ENCODE assay signal across 16 cellular contexts in genomic region chr13:73778242-73778864, GRCh38.
A peak's percentile ranks its signal among the peaks of the same experiment; 100 is the strongest.
DNase-seq lines count a peak whose midpoint lies in the region; ATAC-seq and TF ChIP-seq lines count a peak whose summit lies in the region.
"Had no signal": no experiment of that assay in that cellular context is flagged by ENCODE, and none has a peak within 500 bp of the region (broad histone marks: within the 10 kb centered on the region; RNA-seq: fewer than 3 reads in every experiment).

No MANE protein-coding gene starts in this region.

- H3K9me3 ChIP-seq in CD4-positive, CD25-positive, alpha-beta regulatory T cell (ENCODE audit: control insufficient read depth in 2 of 2, low read length in 2 of 2) = no peaks in the 10 kb centered on the region
- no peaks in the 10 kb centered on the region for H3K9me3 ChIP-seq in esophagus muscularis mucosa
- no peaks in the 10 kb centered on the region for H3K9me3 ChIP-seq in naive thymus-derived CD4-positive, alpha-beta T cell (ENCODE audit: control insufficient read depth in 2 of 3, low read length in 3 of 3)
- H3K9me3 ChIP-seq in A673 (ENCODE audit: low read depth, low read length, poor library complexity, severe bottlenecking) = no peaks in the 10 kb centered on the region
- H3K9me3 ChIP-seq: SJCRH30 had no signal

- CTCF ChIA-PET in naive thymus-derived CD4-positive, alpha-beta T cell (lab: Charles Lee) = interaction anchor here (0.6 to 2.5 kb wide), 4 partner anchors 9 to 75 kb away, joined by 3 to 6 read pairs (median 4); no protein-coding TSS in a partner anchor
- CTCF ChIA-PET in A673 (lab: Charles Lee) = no interaction called here

- H3K9me3 Mint-ChIP-seq in CD4-positive, CD25-positive, alpha-beta regulatory T cell = peaks cover 0 to 3% (median 0%) of the 10 kb centered on the region in 7 donors
- peaks cover 3 to 32% (median 8%) of the 10 kb centered on the region in 11 donors for H3K9me3 Mint-ChIP-seq in naive thymus-derived CD4-positive, alpha-beta T cell
- H3K9me3 Mint-ChIP-seq: CD8-positive, alpha-beta memory T cell had no signal

- DNase-seq in CD4-positive, CD25-positive, alpha-beta regulatory T cell = no peak
- DNase-seq in H4 (ENCODE audit: low spot score) = peak; percentile 15
- DNase-seq in esophagus muscularis mucosa (ENCODE audit: extremely low spot score) = no peak
- DNase-seq in naive thymus-derived CD4-positive, alpha-beta T cell = no peak
- DNase-seq in CD1c-positive myeloid dendritic cell (ENCODE audit: extremely low spot score) = no peak
- no peak for DNase-seq in glomerular visceral epithelial cell (ENCODE audit: extremely low spot score)
- DNase-seq in A673 (ENCODE audit: low spot score) = no peak
- DNase-seq: CD8-positive, alpha-beta memory T cell; GOT3; Kasumi-1; NCI-H187 treated with DMSO at 0.1 percent for 48 hours; NCI-H2227 treated with DMSO at 0.1 percent for 48 hours; NCI-H524 treated with DMSO at 0.1 percent for 48 hours; SJCRH30; SW 1271 had no signal

- no peak for TF ChIP-seq POLR2A in esophagus muscularis mucosa (IDR thresholded peaks at IDR 0.05; ENCODE audit: low read depth)

- no peak for TF ChIP-seq CTCF in esophagus muscularis mucosa (IDR thresholded peaks at IDR 0.05)
- no peak for TF ChIP-seq CTCF in A673 (conservative IDR thresholded peaks at IDR 0.05; ENCODE audit: low read depth, low read length)

- H3K27ac Mint-ChIP-seq in CD4-positive, CD25-positive, alpha-beta regulatory T cell = peak overlapping the region; percentile 20 to 66 (median 32)
- peak overlapping the region in 5 of 9 donors; percentile 11 to 77 (median 22) for H3K27ac Mint-ChIP-seq in naive thymus-derived CD4-positive, alpha-beta T cell
- H3K27ac Mint-ChIP-seq: B cell had no signal

- no TSS peak for BruUV-seq in A673 (replicated peaks; lab: Mats Ljungman, UMichigan)

- ATAC-seq in CD4-positive, CD25-positive, alpha-beta regulatory T cell (ENCODE audit: low read depth in 2 of 2) = no peak
- no peak for ATAC-seq in naive thymus-derived CD4-positive, alpha-beta T cell

- peaks cover 18 to 35% (median 26%) of the 10 kb centered on the region in 4 donors for H3K4me1 Mint-ChIP-seq in CD4-positive, CD25-positive, alpha-beta regulatory T cell
- peaks cover 0 to 49% (median 42%) of the 10 kb centered on the region in 7 donors for H3K4me1 Mint-ChIP-seq in naive thymus-derived CD4-positive, alpha-beta T cell
- H3K4me1 Mint-ChIP-seq: B cell had no signal

- H3K36me3 Mint-ChIP-seq in CD4-positive, CD25-positive, alpha-beta regulatory T cell = peaks cover 47% of the 10 kb centered on the region
- H3K36me3 Mint-ChIP-seq in naive thymus-derived CD4-positive, alpha-beta T cell = peaks cover 21 to 70% (median 54%) of the 10 kb centered on the region in 5 donors

- intact Hi-C loops in esophagus muscularis mucosa (cut with DNase I) (no loop called here), A673 (cut with micrococcal nuclease; ENCODE audit: unreplicated experiment) (no loop called here)
- intact Hi-C loops in naive thymus-derived CD4-positive, alpha-beta T cell (cut with micrococcal nuclease) = no loop called here

- peaks cover 19% of the 10 kb centered on the region for H3K36me3 ChIP-seq in CD4-positive, CD25-positive, alpha-beta regulatory T cell (ENCODE audit: control insufficient read depth, insufficient read depth, low read length)
- H3K36me3 ChIP-seq in esophagus muscularis mucosa (peaks cover 0 to 4% (median 0%) of the 10 kb centered on the region in 4 donors), A673 (ENCODE audit: insufficient read depth, low read length, poor library complexity, severe bottlenecking) (no peaks in the 10 kb centered on the region)
- H3K36me3 ChIP-seq in naive thymus-derived CD4-positive, alpha-beta T cell (ENCODE audit: control insufficient read depth in 2 of 3, insufficient read depth in 3 of 3, low read length in 3 of 3) = peaks cover 0 to 12% (median 0%) of the 10 kb centered on the region in 3 experiments
- H3K36me3 ChIP-seq: SJCRH30 had no signal

- 83% methylated on average over 13 of the region's 17 CpGs for WGBS in esophagus muscularis mucosa

- POLR2A ChIA-PET in naive thymus-derived CD4-positive, alpha-beta T cell (lab: Charles Lee) = interaction anchor here (0.9 to 1.6 kb wide), 4 partner anchors 10 to 40 kb away, joined by 3 to 9 read pairs (median 3); no protein-coding TSS in a partner anchor
- POLR2A ChIA-PET in A673 (lab: Charles Lee; ENCODE audit: low non-redundant PET) = interaction anchor here (0.6 kb wide), 1 partner anchor 444 kb away, joined by 3 read pairs; no protein-coding TSS in a partner anchor

- no peaks in the 10 kb centered on the region for H3K4me1 ChIP-seq in CD4-positive, CD25-positive, alpha-beta regulatory T cell (ENCODE audit: control insufficient read depth, insufficient read depth, low read length, poor library complexity, severe bottlenecking)
- H3K4me1 ChIP-seq in esophagus muscularis mucosa (peaks cover 5 to 57% (median 54%) of the 10 kb centered on the region in 4 donors), A673 (ENCODE audit: insufficient read depth, low read length, poor library complexity, severe bottlenecking) (peaks cover 23% of the 10 kb centered on the region)
- peaks cover 0 to 3% of the 10 kb centered on the region in 2 donors for H3K4me1 ChIP-seq in naive thymus-derived CD4-positive, alpha-beta T cell (ENCODE audit: control insufficient read depth in 2 of 2, insufficient read depth in 2 of 2, low read length in 2 of 2)
- H3K4me1 ChIP-seq: SJCRH30 had no signal

- no peak overlapping the region for H3K27ac ChIP-seq in CD4-positive, CD25-positive, alpha-beta regulatory T cell (ENCODE audit: insufficient read depth, low read length, poor library complexity, severe bottlenecking)
- H3K27ac ChIP-seq in esophagus muscularis mucosa (replicated peaks in 1 of 4) (peak overlapping the region; percentile 51 to 68 (median 58)), A673 (ENCODE audit: low read depth, low read length, poor library complexity, severe bottlenecking) (no peak overlapping the region)
- H3K27ac ChIP-seq in naive thymus-derived CD4-positive, alpha-beta T cell (ENCODE audit: low read depth, low read length) = no peak overlapping the region
- H3K27ac ChIP-seq: SJCRH30 had no signal

- TF ChIP-seq EP300 in esophagus muscularis mucosa (IDR thresholded peaks at IDR 0.05) = no peak

- no peak overlapping the region for H3K4me3 ChIP-seq in CD4-positive, CD25-positive, alpha-beta regulatory T cell (ENCODE audit: low read depth, low read length)
- no peak overlapping the region for H3K4me3 ChIP-seq in esophagus muscularis mucosa
- no peak overlapping the region for H3K4me3 ChIP-seq in naive thymus-derived CD4-positive, alpha-beta T cell (ENCODE audit: low read length)
- H3K4me3 ChIP-seq in A673 (ENCODE audit: low read depth, low read length, poor library complexity, severe bottlenecking) = no peak overlapping the region
- H3K4me3 ChIP-seq: SJCRH30 had no signal

- H3K27me3 ChIP-seq in CD4-positive, CD25-positive, alpha-beta regulatory T cell (ENCODE audit: control insufficient read depth, insufficient read depth, low read length) = no peaks in the 10 kb centered on the region
- no peaks in the 10 kb centered on the region for H3K27me3 ChIP-seq in esophagus muscularis mucosa
- no peaks in the 10 kb centered on the region for H3K27me3 ChIP-seq in naive thymus-derived CD4-positive, alpha-beta T cell (ENCODE audit: control insufficient read depth in 2 of 2, insufficient read depth in 2 of 2, low read length in 2 of 2)
- H3K27me3 ChIP-seq in A673 (replicated peaks; ENCODE audit: insufficient read depth, low read depth, low read length, poor library complexity) = no peaks in the 10 kb centered on the region
- H3K27me3 ChIP-seq: SJCRH30 had no signal

- no peaks in the 10 kb centered on the region for H3K27me3 Mint-ChIP-seq in CD4-positive, CD25-positive, alpha-beta regulatory T cell
- H3K27me3 Mint-ChIP-seq in naive thymus-derived CD4-positive, alpha-beta T cell = no peaks in the 10 kb centered on the region
- H3K27me3 Mint-ChIP-seq: B cell; CD8-positive, alpha-beta memory T cell had no signal

- no peak overlapping the region for H3K4me3 Mint-ChIP-seq in CD4-positive, CD25-positive, alpha-beta regulatory T cell
- H3K4me3 Mint-ChIP-seq in naive thymus-derived CD4-positive, alpha-beta T cell = no peak overlapping the region
- H3K4me3 Mint-ChIP-seq: B cell; CD8-positive, alpha-beta memory T cell had no signal

Comparison
In these comparisons a context has a peak if more than half of its experiments do, and no peak if none do; other contexts are left out.
1. H3K27ac ChIP-seq: peak in esophagus muscularis mucosa (4 of 4); none in CD4-positive, CD25-positive, alpha-beta regulatory T cell (single experiment), naive thymus-derived CD4-positive, alpha-beta T cell (single experiment) and A673 (single experiment).